26 cellular contexts compared by ENCODE assay signal in the genomic region with DNA sequence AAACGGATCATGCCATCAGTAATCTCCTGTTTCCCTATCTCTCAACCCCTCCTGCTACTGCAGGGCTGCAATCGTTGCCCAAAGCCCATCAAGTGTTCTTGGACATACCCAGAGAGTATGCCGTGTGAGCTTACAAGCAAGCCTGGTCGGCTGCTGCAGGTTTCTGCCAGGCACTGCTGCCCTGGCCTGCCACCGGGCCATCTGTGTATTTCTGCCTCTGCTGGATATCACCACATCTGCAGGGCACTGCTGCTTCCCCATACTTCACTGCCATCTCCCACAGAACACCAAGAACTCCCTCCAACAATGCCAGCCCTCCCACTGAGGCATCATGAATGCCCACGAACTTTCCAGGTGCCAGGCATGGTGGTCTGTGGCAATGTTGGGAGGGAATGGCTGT.
"Had no signal": no experiment of that assay in that cellular context is flagged by ENCODE, and none has a peak within 500 bp of the region (broad histone marks: within the 10 kb centered on the region; RNA-seq: fewer than 3 reads in every experiment).

No MANE protein-coding gene starts in this region.

- H3K4me3 ChIP-seq: gastrocnemius medialis, mucosa of descending colon, pancreas, right lobe of liver, thoracic aorta, tibial nerve, upper lobe of left lung had no signal

- H3K27ac ChIP-seq: epithelial cell of prostate, gastrocnemius medialis, pancreas, right lobe of liver, thoracic aorta, tibial nerve, upper lobe of left lung had no signal

- H3K27me3 ChIP-seq: gastrocnemius medialis, pancreas, right lobe of liver, tibial nerve, upper lobe of left lung had no signal

- H3K9me3 ChIP-seq: gastrocnemius medialis, mucosa of descending colon, pancreas, right lobe of liver, thoracic aorta, tibial nerve, upper lobe of left lung had no signal

- H3K4me1 Mint-ChIP-seq: nephron; stimulated activated naive B cell treated with anti-CD40 and anti-IgM and Interleukin-4, amounts not matched to agents 10 μg/mL and 1 μg/mL and 100 μg/mL, for 72 hours had no signal

- H3K36me3 ChIP-seq: gastrocnemius medialis, pancreas, right lobe of liver, thoracic aorta, tibial nerve, upper lobe of left lung had no signal

- ATAC-seq: esophagus mucosa; gastrocnemius medialis; left lobe of liver; mucosa of descending colon; naive thymus-derived CD4-positive, alpha-beta T cell; pancreas; right lobe of liver; stimulated activated naive B cell treated with anti-CD40 and anti-IgM and Interleukin-4, amounts not matched to agents 10 μg/mL and 1 μg/mL and 100 μg/mL, for 72 hours had no signal

- H3K36me3 Mint-ChIP-seq: mesothelial cell of epicardium; naive thymus-derived CD4-positive, alpha-beta T cell; stimulated activated naive B cell treated with anti-CD40 and anti-IgM and Interleukin-4, amounts not matched to agents 10 μg/mL and 1 μg/mL and 100 μg/mL, for 72 hours had no signal

- H3K4me3 Mint-ChIP-seq: mesothelial cell of epicardium; naive thymus-derived CD4-positive, alpha-beta T cell; nephron; stimulated activated naive B cell treated with anti-CD40 and anti-IgM and Interleukin-4, amounts not matched to agents 10 μg/mL and 1 μg/mL and 100 μg/mL, for 72 hours; stimulated activated naive CD8-positive, alpha-beta T cell treated with anti-CD3 and anti-CD28 coated beads, Interleukin-15, Interleukin-2, amounts not matched to agents 100 ng/mL and 50 ng/mL, for 24 hours had no signal

- FAIRE-seq: keratinocyte, pancreas, small intestine, urothelium cell line had no signal

- H3K27ac Mint-ChIP-seq: mesothelial cell of epicardium; naive thymus-derived CD4-positive, alpha-beta T cell; nephron; stimulated activated naive B cell treated with anti-CD40 and anti-IgM and Interleukin-4, amounts not matched to agents 10 μg/mL and 1 μg/mL and 100 μg/mL, for 72 hours; stimulated activated naive CD8-positive, alpha-beta T cell treated with anti-CD3 and anti-CD28 coated beads, Interleukin-15, Interleukin-2, amounts not matched to agents 100 ng/mL and 50 ng/mL, for 24 hours had no signal

- H3K4me1 ChIP-seq: gastrocnemius medialis, pancreas, right lobe of liver, tibial nerve, upper lobe of left lung had no signal

- H3K9me3 Mint-ChIP-seq: mesothelial cell of epicardium; naive thymus-derived CD4-positive, alpha-beta T cell; nephron; stimulated activated naive B cell treated with anti-CD40 and anti-IgM and Interleukin-4, amounts not matched to agents 10 μg/mL and 1 μg/mL and 100 μg/mL, for 72 hours; stimulated activated naive CD8-positive, alpha-beta T cell treated with anti-CD3 and anti-CD28 coated beads, Interleukin-15, Interleukin-2, amounts not matched to agents 100 ng/mL and 50 ng/mL, for 24 hours had no signal

- DNase-seq: cortex of kidney; foreskin fibroblast; gastrocnemius medialis; head of caudate nucleus; mesenchymal stem cell; mucosa of descending colon; naive thymus-derived CD4-positive, alpha-beta T cell; occipital lobe; pancreas; retina; right lobe of liver; small intestine; stimulated activated CD4-positive, alpha-beta T cell treated with anti-CD3 and anti-CD28 coated beads, Interleukin-15, amount 100 ng/mL, for 24 hours; stimulated activated CD4-positive, alpha-beta T cell treated with anti-CD3 and anti-CD28 coated beads, Interleukin-2, amount 100 ng/mL, for 48 hours; stimulated activated naive B cell treated with anti-CD40 and anti-IgM and Interleukin-4, amounts not matched to agents 10 μg/mL and 1 μg/mL and 100 μg/mL, for 72 hours; upper lobe of left lung had no signal
